Comparison of ENCODE assay signal across 9 cellular contexts in genomic region chr11:126744699-126745098, GRCh38.
"Had no signal": no experiment of that assay in that cellular context is flagged by ENCODE, and none has a peak within 500 bp of the region (broad histone marks: within the 10 kb centered on the region; RNA-seq: fewer than 3 reads in every experiment).

No MANE protein-coding gene starts in this region.

- ATAC-seq: HCT116, K562 had no signal

- FAIRE-seq: HTR-8/SVneo, K562 had no signal

- DNase-seq: GM23248, GOT3, H7, HFFc6, IMR-90 had no signal

- H3K36me3 ChIP-seq: HAP-1 had no signal

- H3K27ac Mint-ChIP-seq: HFFc6 had no signal

- H3K4me3 Mint-ChIP-seq: HFFc6 had no signal

- H3K9me3 Mint-ChIP-seq: HFFc6 had no signal

- H3K4me3 ChIP-seq: GM23248, HAP-1, K562 had no signal
